8 cellular contexts compared by ENCODE assay signal in genomic region chr4:47914219-47914925, GRCh38. TPM values are rescaled to one million over a fixed set of nuclear protein-coding genes. Genes with fewer than 3 reads are reported as not detected.
DNase-seq lines count a peak whose midpoint lies in the region; ATAC-seq and TF ChIP-seq lines count a peak whose summit lies in the region.

Gene NFXL1 (minus strand): TSS chr4:47914583. CDS start chr4:47914203, 380 bp downstream.

- H3K9ac ChIP-seq in neuronal stem cell (ENCODE audit: low read depth, low read length, poor library complexity) (peak within 1 kb of the TSS; percentile 94), subcutaneous abdominal adipose tissue (ENCODE audit: low read length in 5 of 5) (peak within 1 kb of the TSS; percentile 26 to 94 (median 90))

- H3K4ac ChIP-seq in neuronal stem cell (ENCODE audit: low read length), result no peak within 1 kb of the TSS

- H3K4me3 Mint-ChIP-seq in HFFc6, result peak within 1 kb of the TSS; percentile 93

- H3K4me2 ChIP-seq in neuronal stem cell (ENCODE audit: insufficient read depth, low read length, poor library complexity, severe bottlenecking), result peak within 1 kb of the TSS; percentile 59

- peak within 1 kb of the TSS; percentile 89 for H3K18ac ChIP-seq in neuronal stem cell (ENCODE audit: low read length)

- WGBS in gastroesophageal sphincter (ENCODE audit: low coverage in 1 of 2), 2 donors, result 0 to 1% methylated on average over 11 to 17 of the region's 55 CpGs
- no CpG with 5 or more reads among the region's 55 CpGs for WGBS in neuronal stem cell (ENCODE audit: extremely low coverage in 2 of 2, insufficient read length in 2 of 2, insufficient replicate concordance in 1 of 2), 2 donors

- H3K9me3 ChIP-seq in gastroesophageal sphincter (no peaks in the 10 kb centered on the region), neuronal stem cell (replicated peaks in 1 of 2; ENCODE audit: control insufficient read depth in 2 of 2, insufficient read depth in 1 of 2, low read depth in 1 of 2, low read length in 2 of 2) (no peaks in the 10 kb centered on the region), subcutaneous abdominal adipose tissue (ENCODE audit: control insufficient read depth in 5 of 5, low read length in 5 of 5) (no peaks in the 10 kb centered on the region)

- peaks cover 0 to 33% (median 4%) of the 10 kb centered on the region in 3 donors for H3K4me1 ChIP-seq in gastroesophageal sphincter
- no peaks in the 10 kb centered on the region for H3K4me1 ChIP-seq in neuronal stem cell (ENCODE audit: control insufficient read depth in 2 of 2, insufficient read depth in 1 of 2, low read depth in 1 of 2, low read length in 2 of 2)
- H3K4me1 ChIP-seq in subcutaneous abdominal adipose tissue (ENCODE audit: control insufficient read depth in 5 of 5, insufficient read depth in 5 of 5, low read length in 5 of 5), result peaks cover 0 to 20% (median 18%) of the 10 kb centered on the region in 5 donors

- H2BK15ac ChIP-seq in neuronal stem cell (ENCODE audit: low read length), result no peak within 1 kb of the TSS

- H2AFZ ChIP-seq in neuronal stem cell (ENCODE audit: low read length), result peak within 1 kb of the TSS; percentile 92

- peak within 1 kb of the TSS; percentile 83 for H2AK5ac ChIP-seq in neuronal stem cell (ENCODE audit: low read depth, low read length)

- peaks cover 9% of the 10 kb centered on the region for H3K27me3 Mint-ChIP-seq in HFFc6 (ENCODE audit: insufficient read depth)

- in situ Hi-C loops in SK-MEL-5 (cut with HindIII; ENCODE audit: low pct_unique_long_range_greater_than_20kb, low sequenced_read_pairs), result no loop called here

- H2BK5ac ChIP-seq in neuronal stem cell (ENCODE audit: low read length), result no peak within 1 kb of the TSS

- TF ChIP-seq POLR2A in gastroesophageal sphincter (IDR thresholded peaks at IDR 0.05), result peak; percentile 69 to 70

- TF ChIP-seq CTCF in HFFc6 (IDR thresholded peaks at IDR 0.05) (no peak), gastroesophageal sphincter (IDR thresholded peaks at IDR 0.05) (no peak)

- DNase-seq in GM04504 (ENCODE audit: low read depth) (peak; percentile 93), HFFc6 (peak; percentile 96), NAMALWA (ENCODE audit: low spot score) (peak; percentile 97), SK-MEL-5 (ENCODE audit: low read depth, low spot score) (peak; percentile 95), neuronal stem cell (ENCODE audit: low spot score) (peak; percentile 91)
- peak; percentile 97 for DNase-seq in activated naive CD4-positive, alpha-beta T cell treated with Interleukin-2 at 50 U/mL for 16 hours

- H3K36me3 Mint-ChIP-seq in HFFc6 (ENCODE audit: low read depth), result peaks cover 33% of the 10 kb centered on the region

- H3K9me3 Mint-ChIP-seq in HFFc6, result peaks cover 16% of the 10 kb centered on the region

- H3K79me1 ChIP-seq in neuronal stem cell (ENCODE audit: low read depth, low read length), result peaks cover 5% of the 10 kb centered on the region

- H2BK12ac ChIP-seq in neuronal stem cell (ENCODE audit: low read length), result no peak within 1 kb of the TSS

- peak within 1 kb of the TSS; percentile 89 for H3K27ac Mint-ChIP-seq in HFFc6

- no peak for TF ChIP-seq EP300 in gastroesophageal sphincter (IDR thresholded peaks at IDR 0.05)

- peak; percentile 100 for ATAC-seq in gastroesophageal sphincter

- H3K4me1 Mint-ChIP-seq in HFFc6 (ENCODE audit: low read depth), result peaks cover 35% of the 10 kb centered on the region

- no peak within 1 kb of the TSS for H3K14ac ChIP-seq in neuronal stem cell (ENCODE audit: low read length)

- H3K4me3 ChIP-seq in gastroesophageal sphincter (peak within 1 kb of the TSS; percentile 70 to 83), neuronal stem cell (ENCODE audit: low read length in 2 of 2) (peak within 1 kb of the TSS; percentile 76 to 90), subcutaneous abdominal adipose tissue (ENCODE audit: low read depth in 1 of 5, low read length in 5 of 5) (peak within 1 kb of the TSS; percentile 89 to 98 (median 97))

- H4K91ac ChIP-seq in neuronal stem cell (ENCODE audit: low read depth, low read length, poor library complexity), result no peak within 1 kb of the TSS

- H3K27ac ChIP-seq in gastroesophageal sphincter, result peak within 1 kb of the TSS; percentile 6 to 86 (median 83)
- peak within 1 kb of the TSS; percentile 34 for H3K27ac ChIP-seq in neuronal stem cell (replicated peaks; ENCODE audit: low read length)
- H3K27ac ChIP-seq in subcutaneous abdominal adipose tissue (ENCODE audit: low read depth, low read length), result peak within 1 kb of the TSS; percentile 83

- H3K36me3 ChIP-seq in gastroesophageal sphincter, result peaks cover 0 to 20% of the 10 kb centered on the region in 2 donors
- peaks cover 0 to 26% of the 10 kb centered on the region in 2 donors for H3K36me3 ChIP-seq in neuronal stem cell (replicated peaks in 1 of 2; ENCODE audit: control insufficient read depth in 2 of 2, insufficient read depth in 2 of 2, low read length in 2 of 2)
- H3K36me3 ChIP-seq in subcutaneous abdominal adipose tissue (ENCODE audit: control insufficient read depth in 5 of 5, insufficient read depth in 5 of 5, low read length in 5 of 5), result peaks cover 0 to 5% (median 2%) of the 10 kb centered on the region in 5 donors

- H2BK120ac ChIP-seq in neuronal stem cell (ENCODE audit: low read depth, low read length), result peak within 1 kb of the TSS; percentile 47

- H4K8ac ChIP-seq in neuronal stem cell (ENCODE audit: low read depth, low read length), result no peak within 1 kb of the TSS

- H3K27me3 ChIP-seq in gastroesophageal sphincter, result no peaks in the 10 kb centered on the region
- peaks cover 0 to 7% (median 0%) of the 10 kb centered on the region in 3 experiments for H3K27me3 ChIP-seq in neuronal stem cell (ENCODE audit: control insufficient read depth in 3 of 3, insufficient read depth in 3 of 3, low read depth in 1 of 3, low read length in 3 of 3)
- H3K27me3 ChIP-seq in subcutaneous abdominal adipose tissue (ENCODE audit: control insufficient read depth in 5 of 5, insufficient read depth in 4 of 5, low read length in 5 of 5), result no peaks in the 10 kb centered on the region

- H3K23ac ChIP-seq in neuronal stem cell (ENCODE audit: low read depth, low read length, poor library complexity), result peak within 1 kb of the TSS; percentile 12

RNA-seq across cellular contexts. Expression of gene NFXL1, which starts in this region (rescaled TPM):
- 10 to 100 TPM in 3 of 6 experiments, 1 to 10 TPM in 3; 8.4 to 10.8 (median 10.0) TPM for total RNA-seq in HFFc6 (2021; fragmentation: NEBNext Ultra II Directional; extraction: Animal tissue kit (Norgen Biotek cat#: 25700))
- 4.3 and 5.9 TPM in 2 replicates for total RNA-seq in SK-MEL-5 (2014; rRNA removed; shearing (Covaris generic))
- 6.2 and 14.4 TPM in 2 replicates for polyA plus RNA-seq in SK-MEL-5 (2015; cell fraction: cytosol; rRNA removed)
- polyA plus RNA-seq in SK-MEL-5 (2015; cell fraction: nucleus; rRNA removed), result 37.0 and 56.7 TPM in 2 replicates
- total RNA-seq in gastroesophageal sphincter, result 10 to 100 TPM in 2 of 4 donors, 1 to 10 TPM in 2; 7.8 to 12.8 (median 9.3) TPM
- 12.9 TPM for polyA plus RNA-seq in neuronal stem cell (2013, experiment 1 of 2)
- polyA plus RNA-seq in neuronal stem cell (2013, experiment 2 of 2), result 11.8 TPM

Comparison
In these comparisons a context has a peak if more than half of its experiments do, and no peak if none do; other contexts are left out.
1. Peak in every context shown above with its lines: DNase-seq, ATAC-seq, H3K4me3 ChIP-seq and H3K27ac ChIP-seq.